In genomic region chr5:132823481-132824050, GRCh38 we compare ENCODE assay signal across 1 cellular context.
TF ChIP-seq lines count a peak whose summit lies in the region.

No MANE protein-coding gene starts in this region.

TF ChIP-seq in HepG2, 621 proteins besides CTCF, POLR2A, EP300 and RAD21:
- TF ChIP-seq AGO2 (optimal IDR thresholded peaks at IDR 0.05; ENCODE audit: low read depth, low read length) (peak; percentile 23), POLR2G (IDR thresholded peaks at IDR 0.05; ENCODE audit: low read depth, low read length) (peak; percentile 15; the same call in 1 of the 2 replicates), ZNF30 (CRISPR knock-in tag; IDR thresholded peaks at IDR 0.05) (no peak)
